In genomic region chr4:74933562-74934015, GRCh38 we compare ENCODE assay signal across 8 cellular contexts. TPM values are rescaled to one million over a fixed set of nuclear protein-coding genes. Genes with fewer than 3 reads are reported as not detected.
DNase-seq lines count a peak whose midpoint lies in the region; ATAC-seq, FAIRE-seq and TF ChIP-seq lines count a peak whose summit lies in the region.

No MANE protein-coding gene starts in this region.

- peaks cover 14% of the 10 kb centered on the region for H3K4me1 Mint-ChIP-seq in Caco-2 (ENCODE audit: low read depth, unreplicated experiment)

- no peaks in the 10 kb centered on the region for H3K9me3 Mint-ChIP-seq in Caco-2 (ENCODE audit: unreplicated experiment)

- DNase-seq in Caco-2 (peak in 1 of 2 experiments; percentile 2), brain microvascular endothelial cell (no peak), left lung (peak in 1 of 2 donors; percentile 77), RCC 7860 (ENCODE audit: low spot score) (no peak)
- DNase-seq in effector CD4-positive, alpha-beta T cell = no peak

- H3K4me1 ChIP-seq in Caco-2 = peaks cover 5% of the 10 kb centered on the region; the same call in 1 of the 2 replicates
- H3K4me1 ChIP-seq in left lung = peaks cover 0 to 13% of the 10 kb centered on the region in 2 donors
- H3K4me1 ChIP-seq in thymus (ENCODE audit: control insufficient read depth, insufficient read depth, low read length) = peaks cover 3% of the 10 kb centered on the region

- H3K27me3 ChIP-seq in Caco-2 (replicated peaks; ENCODE audit: control insufficient read depth, insufficient read depth, low read length) (peaks cover 2% of the 10 kb centered on the region), brain microvascular endothelial cell (replicated peaks) (peaks cover 28% of the 10 kb centered on the region), left lung (peaks cover 0 to 68% of the 10 kb centered on the region in 2 donors), thymus (ENCODE audit: control insufficient read depth, insufficient read depth) (peaks cover 31% of the 10 kb centered on the region)

- TF ChIP-seq CTCF in Caco-2 (IDR thresholded peaks at IDR 0.05; ENCODE audit: insufficient read depth in 1 of 2, low read depth in 1 of 2, low read length in 1 of 2, severe bottlenecking in 1 of 2, unreplicated experiment in 1 of 2) (no peak), brain microvascular endothelial cell (IDR thresholded peaks at IDR 0.05; ENCODE audit: low read depth, low read length, missing control alignments) (no peak), left lung (IDR thresholded peaks at IDR 0.05) (no peak)

- BruUV-seq in Caco-2 (replicated peaks; lab: Mats Ljungman, UMichigan) = no TSS peak

- POLR2A ChIA-PET in Caco-2 (lab: Charles Lee) = no interaction called here

- in situ Hi-C loops in brain microvascular endothelial cell (cut with HindIII; ENCODE audit: low pct_ligation_motif_present, low sequenced_read_pairs) = no loop called here

- peak overlapping the region; percentile 66 for H3K4me3 ChIP-seq in Caco-2 (ENCODE audit: low read depth, low read length)
- peak overlapping the region; percentile 54 for H3K4me3 ChIP-seq in brain microvascular endothelial cell (ENCODE audit: low read depth, low read length)
- H3K4me3 ChIP-seq in left lung = peak overlapping the region; percentile 37 to 53
- peak overlapping the region; percentile 28 for H3K4me3 ChIP-seq in thymus (ENCODE audit: low read length)

- CTCF ChIA-PET in Caco-2 (lab: Charles Lee) = interaction anchor here (1.2 to 1.6 kb wide), 5 partner anchors 10 to 557 kb away, joined by 4 to 6 read pairs (median 5); no protein-coding TSS in a partner anchor

- 4% methylated on average over 28 of the region's 28 CpGs for WGBS in thymus

- peak overlapping the region; percentile 89 for H3K4me3 Mint-ChIP-seq in Caco-2 (ENCODE audit: unreplicated experiment)

- no peaks in the 10 kb centered on the region for H3K36me3 ChIP-seq in Caco-2 (ENCODE audit: control insufficient read depth, insufficient read depth, low read length)
- no peaks in the 10 kb centered on the region for H3K36me3 ChIP-seq in brain microvascular endothelial cell (replicated peaks)
- H3K36me3 ChIP-seq in left lung = no peaks in the 10 kb centered on the region
- H3K36me3 ChIP-seq in thymus (ENCODE audit: control insufficient read depth, insufficient read depth) = no peaks in the 10 kb centered on the region

- intact Hi-C loops in Caco-2 (cut with micrococcal nuclease; ENCODE audit: unreplicated experiment) (loop anchor here (1.0 to 5.0 kb wide), 5 partner anchors 59 to 559 kb away; no protein-coding TSS in a partner anchor), left lung (cut with DNase I) (no loop called here)

- peak overlapping the region; percentile 53 for H3K27ac Mint-ChIP-seq in Caco-2 (ENCODE audit: unreplicated experiment)

- peaks cover 5% of the 10 kb centered on the region; the same call in 1 of the 2 replicates for H3K9me3 ChIP-seq in Caco-2
- no peaks in the 10 kb centered on the region for H3K9me3 ChIP-seq in left lung
- peaks cover 2% of the 10 kb centered on the region for H3K9me3 ChIP-seq in thymus (ENCODE audit: control insufficient read depth)

- peaks cover 3% of the 10 kb centered on the region for H3K27me3 Mint-ChIP-seq in Caco-2 (ENCODE audit: insufficient read depth, unreplicated experiment)

- H3K27ac ChIP-seq in brain microvascular endothelial cell = no peak overlapping the region
- H3K27ac ChIP-seq in left lung = peak overlapping the region; percentile 45 to 82
- peak overlapping the region; percentile 64 for H3K27ac ChIP-seq in thymus (ENCODE audit: low read depth)

- no peak for FAIRE-seq in RCC 7860 (lab: Jason Lieb, UNC)

- ATAC-seq in HG02759 (IDR thresholded peaks at IDR 0.05; ENCODE audit: unreplicated experiment) (peak; percentile 8), left lung (peak; percentile 31), HG02885 (IDR thresholded peaks at IDR 0.05; ENCODE audit: poor library complexity, unreplicated experiment) (no peak)

- peaks cover 6% of the 10 kb centered on the region for H3K36me3 Mint-ChIP-seq in Caco-2 (ENCODE audit: insufficient read depth, unreplicated experiment)

RNA-seq across cellular contexts. Expression of gene PARM1, which starts 0.7 kb away (rescaled TPM):
- 1.7 and 2.3 TPM in 2 replicates for total RNA-seq in Caco-2 (2022)
- total RNA-seq in left lung = 100 to 1,000 TPM in 1 of 2 donors, 10 to 100 TPM in 1; 60.2 to 140 TPM
- 19.9 TPM for polyA plus RNA-seq in thymus

Comparison
In these comparisons a context has a peak if more than half of its experiments do, and no peak if none do; other contexts are left out.
1. RNA of gene PARM1, which starts 0.7 kb away (total RNA-seq): 60.2 to 140 TPM in left lung; 1.7 to 2.3 TPM in Caco-2; every median in the first group is over 10 times any median in the second.
2. Peak in every context shown above with its lines, with median percentiles within 50 percentile points of each other: H3K4me3 ChIP-seq.